ENCODE assay signal across 1 cellular context in genomic region chrX:2697741-2698294, GRCh38.
TF ChIP-seq lines count a peak whose summit lies in the region.

No MANE protein-coding gene starts in this region.

TF ChIP-seq in GM12878, 131 proteins besides CTCF, POLR2A, EP300 and RAD21 (continued from another document and continues in another):
- TF ChIP-seq, protein P1, sequence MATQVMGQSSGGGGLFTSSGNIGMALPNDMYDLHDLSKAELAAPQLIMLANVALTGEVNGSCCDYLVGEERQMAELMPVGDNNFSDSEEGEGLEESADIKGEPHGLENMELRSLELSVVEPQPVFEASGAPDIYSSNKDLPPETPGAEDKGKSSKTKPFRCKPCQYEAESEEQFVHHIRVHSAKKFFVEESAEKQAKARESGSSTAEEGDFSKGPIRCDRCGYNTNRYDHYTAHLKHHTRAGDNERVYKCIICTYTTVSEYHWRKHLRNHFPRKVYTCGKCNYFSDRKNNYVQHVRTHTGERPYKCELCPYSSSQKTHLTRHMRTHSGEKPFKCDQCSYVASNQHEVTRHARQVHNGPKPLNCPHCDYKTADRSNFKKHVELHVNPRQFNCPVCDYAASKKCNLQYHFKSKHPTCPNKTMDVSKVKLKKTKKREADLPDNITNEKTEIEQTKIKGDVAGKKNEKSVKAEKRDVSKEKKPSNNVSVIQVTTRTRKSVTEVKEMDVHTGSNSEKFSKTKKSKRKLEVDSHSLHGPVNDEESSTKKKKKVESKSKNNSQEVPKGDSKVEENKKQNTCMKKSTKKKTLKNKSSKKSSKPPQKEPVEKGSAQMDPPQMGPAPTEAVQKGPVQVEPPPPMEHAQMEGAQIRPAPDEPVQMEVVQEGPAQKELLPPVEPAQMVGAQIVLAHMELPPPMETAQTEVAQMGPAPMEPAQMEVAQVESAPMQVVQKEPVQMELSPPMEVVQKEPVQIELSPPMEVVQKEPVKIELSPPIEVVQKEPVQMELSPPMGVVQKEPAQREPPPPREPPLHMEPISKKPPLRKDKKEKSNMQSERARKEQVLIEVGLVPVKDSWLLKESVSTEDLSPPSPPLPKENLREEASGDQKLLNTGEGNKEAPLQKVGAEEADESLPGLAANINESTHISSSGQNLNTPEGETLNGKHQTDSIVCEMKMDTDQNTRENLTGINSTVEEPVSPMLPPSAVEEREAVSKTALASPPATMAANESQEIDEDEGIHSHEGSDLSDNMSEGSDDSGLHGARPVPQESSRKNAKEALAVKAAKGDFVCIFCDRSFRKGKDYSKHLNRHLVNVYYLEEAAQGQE (IDR thresholded peaks at IDR 0.05; ENCODE audit: low read depth, low read length), result no peak
- peak; percentile 30 for TF ChIP-seq MEF2B (IDR thresholded peaks at IDR 0.05; ENCODE audit: partially characterized antibody, poor library complexity, severe bottlenecking)
- TF ChIP-seq ZBTB11 (CRISPR knock-in tag; IDR thresholded peaks at IDR 0.05), result no peak
- TF ChIP-seq SREBF2 (IDR thresholded peaks at IDR 0.05; ENCODE audit: low read length), result no peak
- TF ChIP-seq, protein P2, sequence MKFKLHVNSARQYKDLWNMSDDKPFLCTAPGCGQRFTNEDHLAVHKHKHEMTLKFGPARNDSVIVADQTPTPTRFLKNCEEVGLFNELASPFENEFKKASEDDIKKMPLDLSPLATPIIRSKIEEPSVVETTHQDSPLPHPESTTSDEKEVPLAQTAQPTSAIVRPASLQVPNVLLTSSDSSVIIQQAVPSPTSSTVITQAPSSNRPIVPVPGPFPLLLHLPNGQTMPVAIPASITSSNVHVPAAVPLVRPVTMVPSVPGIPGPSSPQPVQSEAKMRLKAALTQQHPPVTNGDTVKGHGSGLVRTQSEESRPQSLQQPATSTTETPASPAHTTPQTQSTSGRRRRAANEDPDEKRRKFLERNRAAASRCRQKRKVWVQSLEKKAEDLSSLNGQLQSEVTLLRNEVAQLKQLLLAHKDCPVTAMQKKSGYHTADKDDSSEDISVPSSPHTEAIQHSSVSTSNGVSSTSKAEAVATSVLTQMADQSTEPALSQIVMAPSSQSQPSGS (IDR thresholded peaks at IDR 0.05; ENCODE audit: low read length), result no peak
- TF ChIP-seq POLR2AphosphoS2 (IDR thresholded peaks at IDR 0.05; ENCODE audit: low read depth, low read length), result no peak
- TF ChIP-seq, protein P3, sequence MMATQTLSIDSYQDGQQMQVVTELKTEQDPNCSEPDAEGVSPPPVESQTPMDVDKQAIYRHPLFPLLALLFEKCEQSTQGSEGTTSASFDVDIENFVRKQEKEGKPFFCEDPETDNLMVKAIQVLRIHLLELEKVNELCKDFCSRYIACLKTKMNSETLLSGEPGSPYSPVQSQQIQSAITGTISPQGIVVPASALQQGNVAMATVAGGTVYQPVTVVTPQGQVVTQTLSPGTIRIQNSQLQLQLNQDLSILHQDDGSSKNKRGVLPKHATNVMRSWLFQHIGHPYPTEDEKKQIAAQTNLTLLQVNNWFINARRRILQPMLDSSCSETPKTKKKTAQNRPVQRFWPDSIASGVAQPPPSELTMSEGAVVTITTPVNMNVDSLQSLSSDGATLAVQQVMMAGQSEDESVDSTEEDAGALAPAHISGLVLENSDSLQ (IDR thresholded peaks at IDR 0.05), result peak; percentile 96
- no peak for TF ChIP-seq RBBP5 (conservative IDR thresholded peaks at IDR 0.05)
- no peak for TF ChIP-seq CEBPZ (IDR thresholded peaks at IDR 0.05; ENCODE audit: low read depth, low read length)
- no peak for TF ChIP-seq TAF1 (IDR thresholded peaks at IDR 0.05; ENCODE audit: borderline replicate concordance, low read depth, low read length)
- no peak for TF ChIP-seq POU2F2 (IDR thresholded peaks at IDR 0.05; ENCODE audit: borderline replicate concordance, low read depth, low read length)
- TF ChIP-seq ZNF384 (IDR thresholded peaks at IDR 0.05; ENCODE audit: borderline replicate concordance, low read depth, low read length), result peak; percentile 86
- TF ChIP-seq NFXL1 (IDR thresholded peaks at IDR 0.05; ENCODE audit: borderline replicate concordance), result no peak
- TF ChIP-seq, protein P4, sequence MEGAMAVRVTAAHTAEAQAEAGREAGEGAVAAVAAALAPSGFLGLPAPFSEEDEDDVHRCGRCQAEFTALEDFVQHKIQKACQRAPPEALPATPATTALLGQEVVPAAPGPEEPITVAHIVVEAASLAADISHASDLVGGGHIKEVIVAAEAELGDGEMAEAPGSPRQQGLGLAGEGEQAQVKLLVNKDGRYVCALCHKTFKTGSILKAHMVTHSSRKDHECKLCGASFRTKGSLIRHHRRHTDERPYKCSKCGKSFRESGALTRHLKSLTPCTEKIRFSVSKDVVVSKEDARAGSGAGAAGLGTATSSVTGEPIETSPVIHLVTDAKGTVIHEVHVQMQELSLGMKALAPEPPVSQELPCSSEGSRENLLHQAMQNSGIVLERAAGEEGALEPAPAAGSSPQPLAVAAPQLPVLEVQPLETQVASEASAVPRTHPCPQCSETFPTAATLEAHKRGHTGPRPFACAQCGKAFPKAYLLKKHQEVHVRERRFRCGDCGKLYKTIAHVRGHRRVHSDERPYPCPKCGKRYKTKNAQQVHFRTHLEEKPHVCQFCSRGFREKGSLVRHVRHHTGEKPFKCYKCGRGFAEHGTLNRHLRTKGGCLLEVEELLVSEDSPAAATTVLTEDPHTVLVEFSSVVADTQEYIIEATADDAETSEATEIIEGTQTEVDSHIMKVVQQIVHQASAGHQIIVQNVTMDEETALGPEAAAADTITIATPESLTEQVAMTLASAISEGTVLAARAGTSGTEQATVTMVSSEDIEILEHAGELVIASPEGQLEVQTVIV (IDR thresholded peaks at IDR 0.05; ENCODE audit: borderline replicate concordance, partially characterized antibody), result no peak
- TF ChIP-seq STAT3 (IDR thresholded peaks at IDR 0.05; ENCODE audit: low read depth, low read length), result no peak
- no peak for TF ChIP-seq E2F4 (IDR thresholded peaks at IDR 0.05; ENCODE audit: low read depth, low read length)
- TF ChIP-seq RELA (IDR thresholded peaks at IDR 0.05; ENCODE audit: borderline replicate concordance, partially characterized antibody), result no peak
- TF ChIP-seq CHD1 (IDR thresholded peaks at IDR 0.05; ENCODE audit: low read depth, low read length), result no peak
- TF ChIP-seq RB1 (IDR thresholded peaks at IDR 0.05; ENCODE audit: borderline replicate concordance), result no peak
- TF ChIP-seq NRF1 (conservative IDR thresholded peaks at IDR 0.05; ENCODE audit: low read depth, low read length), result no peak
- TF ChIP-seq, protein P5, sequence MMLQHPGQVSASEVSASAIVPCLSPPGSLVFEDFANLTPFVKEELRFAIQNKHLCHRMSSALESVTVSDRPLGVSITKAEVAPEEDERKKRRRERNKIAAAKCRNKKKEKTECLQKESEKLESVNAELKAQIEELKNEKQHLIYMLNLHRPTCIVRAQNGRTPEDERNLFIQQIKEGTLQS (IDR thresholded peaks at IDR 0.05; ENCODE audit: borderline replicate concordance, extremely low read depth, low read depth, low read length), result no peak
- no peak for TF ChIP-seq USF2 (IDR thresholded peaks at IDR 0.05; ENCODE audit: borderline replicate concordance, low read depth, low read length)
- TF ChIP-seq KAT2A (conservative IDR thresholded peaks at IDR 0.05; ENCODE audit: control insufficient read depth, low read depth, low read length), result no peak
- no peak for TF ChIP-seq HDGF (IDR thresholded peaks at IDR 0.05)
- TF ChIP-seq ZNF274 (IDR thresholded peaks at IDR 0.05; ENCODE audit: insufficient read depth, insufficient read length), result no peak
- no peak for TF ChIP-seq SIN3A (IDR thresholded peaks at IDR 0.05; ENCODE audit: low read depth, low read length)
- TF ChIP-seq PAX8 (IDR thresholded peaks at IDR 0.05), result no peak
- TF ChIP-seq SUZ12 (IDR thresholded peaks at IDR 0.05; ENCODE audit: unreplicated experiment), result no peak
- no peak for TF ChIP-seq BMI1 (IDR thresholded peaks at IDR 0.05; ENCODE audit: borderline replicate concordance)
- TF ChIP-seq BHLHE40 (IDR thresholded peaks at IDR 0.05; ENCODE audit: borderline replicate concordance in 1 of 2, low read depth in 2 of 2, low read length in 1 of 2), result no peak
- no peak for TF ChIP-seq MEF2A (IDR thresholded peaks at IDR 0.05; ENCODE audit: insufficient read depth, low read depth, low read length)
- TF ChIP-seq SMAD1 (IDR thresholded peaks at IDR 0.05; ENCODE audit: low read depth, partially characterized antibody), result no peak
- no peak for TF ChIP-seq POLR2AphosphoS5 (IDR thresholded peaks at IDR 0.05; ENCODE audit: low read length)
- no peak for TF ChIP-seq CEBPB (IDR thresholded peaks at IDR 0.05; ENCODE audit: borderline replicate concordance in 1 of 2, low read depth in 2 of 2, low read length in 2 of 2)
- TF ChIP-seq IRF4 (IDR thresholded peaks at IDR 0.05; ENCODE audit: low read depth, low read length), result no peak
- peak; percentile 90 for TF ChIP-seq PBX3 (IDR thresholded peaks at IDR 0.05; ENCODE audit: insufficient replicate concordance, low read depth, low read length)
- TF ChIP-seq RUNX3 (IDR thresholded peaks at IDR 0.05; ENCODE audit: low read length), result peak; percentile 66
- TF ChIP-seq CBFB (IDR thresholded peaks at IDR 0.05; ENCODE audit: low read depth), result peak; percentile 40; the same call in 1 of the 2 replicates
- TF ChIP-seq ZZZ3 (IDR thresholded peaks at IDR 0.05; ENCODE audit: control insufficient read depth, insufficient read length, low read depth), result no peak
- TF ChIP-seq CREB1 (IDR thresholded peaks at IDR 0.05; ENCODE audit: low read depth), result no peak
- no peak for TF ChIP-seq ZSCAN29 (IDR thresholded peaks at IDR 0.05)
- TF ChIP-seq PML (IDR thresholded peaks at IDR 0.05; ENCODE audit: low read length), result no peak
- TF ChIP-seq HDAC2 (IDR thresholded peaks at IDR 0.05), result no peak
- no peak for TF ChIP-seq SMAD5 (IDR thresholded peaks at IDR 0.05; ENCODE audit: low read depth)
- no peak for TF ChIP-seq LARP7 (IDR thresholded peaks at IDR 0.05)
